In genomic region chr1:42439940-42440339, GRCh38 we compare ENCODE assay signal across 12 cellular contexts. TPM values are rescaled to one million over a fixed set of nuclear protein-coding genes. Genes with fewer than 3 reads are reported as not detected.
DNase-seq lines count a peak whose midpoint lies in the region; FAIRE-seq and TF ChIP-seq lines count a peak whose summit lies in the region.
"Had no signal": no experiment of that assay in that cellular context is flagged by ENCODE, and none has a peak within 500 bp of the region (broad histone marks: within the 10 kb centered on the region; RNA-seq: fewer than 3 reads in every experiment).

No MANE protein-coding gene starts in this region.

- FAIRE-seq in HTR-8/SVneo (lab: Jason Lieb, UNC) (no peak), bronchial epithelial cell (lab: Jason Lieb, UNC) (no peak)

- H3K27me3 Mint-ChIP-seq in activated CD4-positive, alpha-beta memory T cell treated with anti-CD3 and anti-CD28 coated beads for 36 hours, result no peaks in the 10 kb centered on the region
- H3K27me3 Mint-ChIP-seq in CD14-positive monocyte (ENCODE audit: low read depth in 3 of 3), result peaks cover 0 to 2% (median 1%) of the 10 kb centered on the region in 3 donors

- H3K27ac Mint-ChIP-seq in activated CD4-positive, alpha-beta memory T cell treated with anti-CD3 and anti-CD28 coated beads for 36 hours, result no peak overlapping the region
- no peak overlapping the region for H3K27ac Mint-ChIP-seq in CD14-positive monocyte
- H3K27ac Mint-ChIP-seq: activated naive CD4-positive, alpha-beta T cell treated with anti-CD3 and anti-CD28 coated beads, Interleukin-2, amount 50 U/mL, for 72 hours had no signal

- POLR2A ChIA-PET in activated CD4-positive, alpha-beta memory T cell treated with anti-CD3 and anti-CD28 coated beads for 36 hours (lab: Charles Lee), result no interaction called here

- intact Hi-C loops in activated CD4-positive, alpha-beta memory T cell treated with anti-CD3 and anti-CD28 coated beads for 36 hours (cut with micrococcal nuclease), result no loop called here
- intact Hi-C loops in CD14-positive monocyte (cut with micrococcal nuclease), result no loop called here

- no peak overlapping the region for H3K4me3 ChIP-seq in AG09309 (ENCODE audit: control insufficient read depth, low read depth, low read length)
- no peak overlapping the region for H3K4me3 ChIP-seq in bronchial epithelial cell (ENCODE audit: low read depth, low read length)
- H3K4me3 ChIP-seq: BLaER1, transverse colon had no signal

- no peaks in the 10 kb centered on the region for H3K4me1 Mint-ChIP-seq in activated CD4-positive, alpha-beta memory T cell treated with anti-CD3 and anti-CD28 coated beads for 36 hours (ENCODE audit: low read depth)
- H3K4me1 Mint-ChIP-seq in CD14-positive monocyte, result peaks cover 5% of the 10 kb centered on the region

- no peak for TF ChIP-seq CTCF in AG09309 (IDR thresholded peaks at IDR 0.05; ENCODE audit: control insufficient read depth, insufficient read depth, low read depth, low read length, missing control alignments)
- no peak for TF ChIP-seq CTCF in bronchial epithelial cell (IDR thresholded peaks at IDR 0.05; ENCODE audit: insufficient read depth, low read length, severe bottlenecking)
- TF ChIP-seq CTCF in CD14-positive monocyte (IDR thresholded peaks at IDR 0.05), result no peak

- no peaks in the 10 kb centered on the region for H3K27me3 ChIP-seq in bronchial epithelial cell (ENCODE audit: control insufficient read depth, insufficient read depth, low read length)
- H3K27me3 ChIP-seq: BLaER1, transverse colon had no signal

- CTCF ChIA-PET in activated CD4-positive, alpha-beta memory T cell treated with anti-CD3 and anti-CD28 coated beads for 36 hours (lab: Charles Lee), result no interaction called here

- H3K9me3 Mint-ChIP-seq in activated CD4-positive, alpha-beta memory T cell treated with anti-CD3 and anti-CD28 coated beads for 36 hours, result no peaks in the 10 kb centered on the region
- peaks cover 0 to 1% (median 0%) of the 10 kb centered on the region in 7 donors for H3K9me3 Mint-ChIP-seq in CD14-positive monocyte
- H3K9me3 Mint-ChIP-seq: activated naive CD4-positive, alpha-beta T cell treated with anti-CD3 and anti-CD28 coated beads, Interleukin-2, amount 50 U/mL, for 72 hours had no signal

- H3K36me3 ChIP-seq in bronchial epithelial cell (ENCODE audit: control insufficient read depth, insufficient read depth, low read length), result no peaks in the 10 kb centered on the region
- H3K36me3 ChIP-seq: BLaER1, transverse colon had no signal

- DNase-seq in AG09309 (ENCODE audit: low read depth), result peak; percentile 52
- peak; percentile 33 for DNase-seq in HTR-8/SVneo (ENCODE audit: insufficient read length, low spot score)
- DNase-seq in bronchial epithelial cell (ENCODE audit: low read depth), result peak; percentile 96
- DNase-seq in kidney glomerular epithelial cell (lab: John Stamatoyannopoulos, UW), result peak; percentile 73
- DNase-seq in activated CD4-positive, alpha-beta memory T cell treated with anti-CD3 and anti-CD28 coated beads for 36 hours, result no peak
- DNase-seq in CD14-positive monocyte (ENCODE audit: low spot score), result no peak
- DNase-seq in NCI-H146 treated with DMSO at 0.1 percent for 48 hours (lab: John Stamatoyannopoulos, UW; ENCODE audit: unreplicated experiment), result no peak
- DNase-seq in stimulated activated CD4-positive, alpha-beta T cell treated with anti-CD3 and anti-CD28 coated beads, Interleukin-4, amount 100 ng/mL, for 4 hours, result no peak
- DNase-seq: NCI-H2081 treated with DMSO at 0.1 percent for 48 hours, transverse colon had no signal

- H3K4me3 Mint-ChIP-seq in activated CD4-positive, alpha-beta memory T cell treated with anti-CD3 and anti-CD28 coated beads for 36 hours, result no peak overlapping the region
- no peak overlapping the region for H3K4me3 Mint-ChIP-seq in CD14-positive monocyte

- no peaks in the 10 kb centered on the region for H3K36me3 Mint-ChIP-seq in activated CD4-positive, alpha-beta memory T cell treated with anti-CD3 and anti-CD28 coated beads for 36 hours
- no peaks in the 10 kb centered on the region for H3K36me3 Mint-ChIP-seq in CD14-positive monocyte
- H3K36me3 Mint-ChIP-seq: activated naive CD4-positive, alpha-beta T cell treated with anti-CD3 and anti-CD28 coated beads, Interleukin-2, amount 50 U/mL, for 72 hours had no signal

RNA-seq across cellular contexts. Expression of gene ZMYND12, which starts 15.9 kb away (rescaled TPM):
- total RNA-seq in bronchial epithelial cell, result 0.26 and 0.90 TPM in 2 replicates
- total RNA-seq in activated CD4-positive, alpha-beta memory T cell treated with anti-CD3 and anti-CD28 coated beads for 36 hours, result 1 to 10 TPM in 1 of 2 experiments, under 1 TPM in 1; 0.97 to 1.3 TPM
- polyA plus RNA-seq in CD14-positive monocyte, result 1 to 10 TPM; 1.2 to 1.3 TPM

RNA-seq across cellular contexts. Expression of gene PPCS, which starts 16.4 kb away (rescaled TPM):
- total RNA-seq in bronchial epithelial cell, result 34.8 and 52.4 TPM in 2 replicates
- total RNA-seq in activated CD4-positive, alpha-beta memory T cell treated with anti-CD3 and anti-CD28 coated beads for 36 hours, result 10 to 100 TPM; 50.8 to 52.3 TPM
- polyA plus RNA-seq in CD14-positive monocyte, result 100 to 1,000 TPM; 176 to 182 TPM

RNA-seq across cellular contexts. Expression of gene CCDC30, which starts 23.1 kb away (rescaled TPM):
- 0.77 and 0.79 TPM in 2 replicates for total RNA-seq in bronchial epithelial cell
- 1 to 10 TPM; 1.5 to 2.3 TPM for total RNA-seq in activated CD4-positive, alpha-beta memory T cell treated with anti-CD3 and anti-CD28 coated beads for 36 hours
- 1 to 10 TPM; 1.2 to 1.5 TPM for polyA plus RNA-seq in CD14-positive monocyte

RNA-seq across cellular contexts. Expression of gene RIMKLA, which starts 59.3 kb away (rescaled TPM):
- under 0.01 TPM in 1 of 2 replicates, not detected in the other for total RNA-seq in bronchial epithelial cell
- 1 to 10 TPM; 3.0 to 3.2 TPM for total RNA-seq in activated CD4-positive, alpha-beta memory T cell treated with anti-CD3 and anti-CD28 coated beads for 36 hours
- polyA plus RNA-seq in CD14-positive monocyte, result not detected

Comparison
In these comparisons a context has a peak if more than half of its experiments do, and no peak if none do; other contexts are left out.
1. DNase-seq: peak in AG09309 (single experiment), HTR-8/SVneo (single experiment), bronchial epithelial cell (single experiment) and kidney glomerular epithelial cell (single experiment); none in activated CD4-positive, alpha-beta memory T cell treated with anti-CD3 and anti-CD28 coated beads for 36 hours (single experiment), CD14-positive monocyte (single experiment), NCI-H146 treated with DMSO at 0.1 percent for 48 hours (single experiment) and stimulated activated CD4-positive, alpha-beta T cell treated with anti-CD3 and anti-CD28 coated beads, Interleukin-4, amount 100 ng/mL, for 4 hours (0 of 2).